ENCODE assay signal across 36 cellular contexts in the genomic region with DNA sequence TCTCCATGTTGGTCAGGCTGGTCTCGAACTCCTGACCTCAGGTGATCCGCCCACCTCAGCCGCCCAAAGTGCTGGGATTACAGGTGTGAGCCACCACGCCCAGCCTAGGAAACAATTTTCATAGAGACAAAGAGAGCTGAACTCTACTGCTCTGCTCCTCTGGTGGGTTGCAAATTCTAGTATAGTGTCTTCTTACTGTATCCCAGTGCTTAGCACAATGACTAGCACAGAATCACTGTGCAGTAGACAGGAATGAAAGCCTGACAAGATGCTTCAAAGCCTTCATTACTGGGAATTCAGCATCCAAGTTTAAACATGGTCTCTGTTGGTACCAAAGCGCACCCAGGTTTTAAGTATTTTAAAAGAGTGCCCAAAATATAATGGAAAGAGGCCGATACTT.
A peak's percentile ranks its signal among the peaks of the same experiment; 100 is the strongest.
DNase-seq lines count a peak whose midpoint lies in the region; FAIRE-seq and TF ChIP-seq lines count a peak whose summit lies in the region.
"Had no signal": no experiment of that assay in that cellular context is flagged by ENCODE, and none has a peak within 500 bp of the region (broad histone marks: within the 10 kb centered on the region; RNA-seq: fewer than 3 reads in every experiment).

No MANE protein-coding gene starts in this region.

- H3K27ac Mint-ChIP-seq in nephron progenitor cell (peak overlapping the region; percentile 41), neural progenitor cell (peak overlapping the region; percentile 36)
- H3K27ac Mint-ChIP-seq: B cell; CD14-positive monocyte; CD4-positive, alpha-beta memory T cell; CD4-positive, alpha-beta T cell; CD4-positive, CD25-positive, alpha-beta regulatory T cell; CD8-positive, alpha-beta T cell had no signal

- H3K4me1 ChIP-seq in HEK293 (ENCODE audit: control insufficient read depth, insufficient read depth, low read length) (no peaks in the 10 kb centered on the region), neural progenitor cell (peaks cover 20% of the 10 kb centered on the region)
- H3K4me1 ChIP-seq: BE2C had no signal

- no peak for DNase-seq in HTR-8/SVneo (ENCODE audit: insufficient read length, low spot score)
- DNase-seq in nephron progenitor cell: no peak
- DNase-seq in neural progenitor cell (ENCODE audit: low spot score): no peak
- DNase-seq in UCSD-AML1 (lab: John Stamatoyannopoulos, UW; ENCODE audit: unreplicated experiment): no peak
- no peak for DNase-seq in substantia nigra (lab: John Stamatoyannopoulos, UW)
- no peak for DNase-seq in GM03348 (ENCODE audit: low spot score)
- DNase-seq in DMS79 treated with DMSO at 0.1 percent for 48 hours (lab: John Stamatoyannopoulos, UW): no peak
- DNase-seq: 8988T; ACHN; AML-193; BE2C; C1 segment of cervical spinal cord; Caco-2; Calu3; CD4-positive, alpha-beta memory T cell; CD4-positive, alpha-beta T cell; CD4-positive, CD25-positive, alpha-beta regulatory T cell; CD8-positive, alpha-beta memory T cell; CD8-positive, alpha-beta T cell; COR-L47; DMS 273 treated with DMSO at 0.1 percent for 48 hours; DMS153; DMS53; DMS79; DND-41; EL had no signal

- H3K9me3 Mint-ChIP-seq in nephron progenitor cell (peaks cover 8% of the 10 kb centered on the region), neural progenitor cell (peaks cover 9% of the 10 kb centered on the region)

- H3K27me3 Mint-ChIP-seq in nephron progenitor cell (ENCODE audit: low read depth, poor library complexity) (peaks cover 5% of the 10 kb centered on the region), neural progenitor cell (ENCODE audit: insufficient read depth, low read depth) (peaks cover 5% of the 10 kb centered on the region)
- H3K27me3 Mint-ChIP-seq: CD4-positive, CD25-positive, alpha-beta regulatory T cell had no signal

- H3K9ac ChIP-seq in neural progenitor cell: no peak overlapping the region
- H3K9ac ChIP-seq: BLaER1; BLaER1 treated with 17β-estradiol and CSF1 and Interleukin-3, amounts not matched to agents 10 nM and 100 nM had no signal

- H3K4me1 Mint-ChIP-seq in nephron progenitor cell (peaks cover 17% of the 10 kb centered on the region), neural progenitor cell (peaks cover 15% of the 10 kb centered on the region)
- H3K4me1 Mint-ChIP-seq: B cell; CD14-positive monocyte; CD4-positive, alpha-beta memory T cell; CD4-positive, CD25-positive, alpha-beta regulatory T cell; CD8-positive, alpha-beta memory T cell had no signal

- no peaks in the 10 kb centered on the region for H3K79me2 ChIP-seq in neural progenitor cell (ENCODE audit: low read depth)

- no peaks in the 10 kb centered on the region for H3K36me3 ChIP-seq in HEK293 (ENCODE audit: control insufficient read depth in 2 of 2, insufficient read depth in 1 of 2, low read length in 2 of 2)
- H3K36me3 ChIP-seq in neural progenitor cell: no peaks in the 10 kb centered on the region
- H3K36me3 ChIP-seq: BE2C; BLaER1; BLaER1 treated with 17β-estradiol and CSF1 and Interleukin-3, amounts not matched to agents 10 nM and 100 nM had no signal

- no peak overlapping the region for H3K4me2 ChIP-seq in neural progenitor cell
- H3K4me2 ChIP-seq: A549; BLaER1; BLaER1 treated with 17β-estradiol and CSF1 and Interleukin-3, amounts not matched to agents 10 nM and 100 nM had no signal

- H3K9me3 ChIP-seq in HEK293 (ENCODE audit: control insufficient read depth, insufficient read depth, low read depth, low read length): no peaks in the 10 kb centered on the region
- H3K9me3 ChIP-seq in neural progenitor cell (ENCODE audit: low read depth): no peaks in the 10 kb centered on the region
- H3K9me3 ChIP-seq: A549, BE2C, Caco-2 had no signal

- H3K27ac ChIP-seq in HEK293 (ENCODE audit: extremely low read depth, low read depth, low read length) (no peak overlapping the region), neural progenitor cell (no peak overlapping the region), substantia nigra (ENCODE audit: low read depth, low read length, poor library complexity, severe bottlenecking) (no peak overlapping the region)
- H3K27ac ChIP-seq: 22Rv1; A549; BLaER1; BLaER1 treated with 17β-estradiol and CSF1 and Interleukin-3, amounts not matched to agents 10 nM and 100 nM; C4-2B had no signal

- no peaks in the 10 kb centered on the region for H3K36me3 Mint-ChIP-seq in nephron progenitor cell (ENCODE audit: low read depth)
- H3K36me3 Mint-ChIP-seq in neural progenitor cell: no peaks in the 10 kb centered on the region
- H3K36me3 Mint-ChIP-seq: CD14-positive monocyte; CD4-positive, alpha-beta memory T cell; CD4-positive, CD25-positive, alpha-beta regulatory T cell; CD8-positive, alpha-beta T cell had no signal

- no peak overlapping the region for H2AFZ ChIP-seq in neural progenitor cell (replicated peaks)

- H3K4me3 Mint-ChIP-seq in nephron progenitor cell (no peak overlapping the region), neural progenitor cell (no peak overlapping the region)
- H3K4me3 Mint-ChIP-seq: B cell; CD14-positive monocyte; CD4-positive, alpha-beta memory T cell; CD4-positive, alpha-beta T cell; CD4-positive, CD25-positive, alpha-beta regulatory T cell; CD8-positive, alpha-beta memory T cell; CD8-positive, alpha-beta T cell had no signal

- TF ChIP-seq CTCF in HEK293 (tag by site-specific recombination; IDR thresholded peaks at IDR 0.05) (no peak), nephron progenitor cell (IDR thresholded peaks at IDR 0.05) (no peak), neural progenitor cell (IDR thresholded peaks at IDR 0.05) (no peak)

- peak; percentile 48 for FAIRE-seq in HTR-8/SVneo (lab: Jason Lieb, UNC)
- FAIRE-seq: A204.1, A549, D721Med had no signal

- peaks cover 24% of the 10 kb centered on the region for H3F3A ChIP-seq in neural progenitor cell (ENCODE audit: low read depth)

- no peak overlapping the region for H3K4me3 ChIP-seq in HEK293 (ENCODE audit: low read depth, low read length)
- no peak overlapping the region for H3K4me3 ChIP-seq in neural progenitor cell
- H3K4me3 ChIP-seq: A549; BLaER1; BLaER1 treated with 17β-estradiol and CSF1 and Interleukin-3, amounts not matched to agents 10 nM and 100 nM had no signal

- POLR2A ChIA-PET in HEK293 (lab: Yijun Ruan, JAX): no interaction called here

- CTCF ChIA-PET in HEK293 (lab: Yijun Ruan, JAX): no interaction called here

- H3K27me3 ChIP-seq in neural progenitor cell: no peaks in the 10 kb centered on the region
- H3K27me3 ChIP-seq: BE2C; BLaER1; BLaER1 treated with 17β-estradiol and CSF1 and Interleukin-3, amounts not matched to agents 10 nM and 100 nM had no signal

- no peaks in the 10 kb centered on the region for H4K20me1 ChIP-seq in neural progenitor cell (ENCODE audit: low read depth)
- H4K20me1 ChIP-seq: BLaER1; BLaER1 treated with 17β-estradiol and CSF1 and Interleukin-3, amounts not matched to agents 10 nM and 100 nM had no signal

TF ChIP-seq in HEK293, 187 proteins besides CTCF, POLR2A, EP300 and RAD21:
- TF ChIP-seq ZNF610 (tag by site-specific recombination; IDR thresholded peaks at IDR 0.05; ENCODE audit: borderline replicate concordance): no peak
- TF ChIP-seq, protein P1, sequence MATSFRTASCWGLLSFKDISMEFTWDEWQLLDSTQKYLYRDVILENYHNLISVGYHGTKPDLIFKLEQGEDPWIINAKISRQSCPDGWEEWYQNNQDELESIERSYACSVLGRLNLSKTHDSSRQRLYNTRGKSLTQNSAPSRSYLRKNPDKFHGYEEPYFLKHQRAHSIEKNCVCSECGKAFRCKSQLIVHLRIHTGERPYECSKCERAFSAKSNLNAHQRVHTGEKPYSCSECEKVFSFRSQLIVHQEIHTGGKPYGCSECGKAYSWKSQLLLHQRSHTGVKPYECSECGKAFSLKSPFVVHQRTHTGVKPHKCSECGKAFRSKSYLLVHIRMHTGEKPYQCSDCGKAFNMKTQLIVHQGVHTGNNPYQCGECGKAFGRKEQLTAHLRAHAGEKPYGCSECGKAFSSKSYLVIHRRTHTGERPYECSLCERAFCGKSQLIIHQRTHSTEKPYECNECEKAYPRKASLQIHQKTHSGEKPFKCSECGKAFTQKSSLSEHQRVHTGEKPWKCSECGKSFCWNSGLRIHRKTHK (tag by site-specific recombination; IDR thresholded peaks at IDR 0.05): peak; percentile 91
TF ChIP-seq in HEK293: peak in this region for 1.
